Comparison of ENCODE assay signal across 11 cellular contexts in the genomic region with DNA sequence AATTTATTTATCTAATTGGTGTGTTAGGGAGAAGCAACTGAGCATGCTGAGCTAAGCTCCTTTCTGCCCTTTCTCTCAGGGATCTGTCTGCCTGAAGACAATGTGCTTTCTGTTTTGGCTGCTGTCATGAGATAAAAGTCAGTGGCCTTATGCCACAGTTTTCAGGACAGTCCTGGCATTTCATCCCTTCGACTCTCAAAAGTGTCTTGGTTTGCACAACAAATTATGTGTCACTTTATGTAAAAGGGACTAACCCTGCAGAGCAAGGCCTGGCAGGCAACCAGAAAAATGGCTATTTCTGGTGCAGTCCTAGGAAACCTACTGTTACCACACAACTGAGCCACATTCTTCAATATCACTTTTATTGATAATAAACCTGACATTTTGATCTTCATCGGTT.
A peak's percentile ranks its signal among the peaks of the same experiment; 100 is the strongest.
DNase-seq lines count a peak whose midpoint lies in the region; ATAC-seq, FAIRE-seq and TF ChIP-seq lines count a peak whose summit lies in the region.
"Had no signal": no experiment of that assay in that cellular context is flagged by ENCODE, and none has a peak within 500 bp of the region (broad histone marks: within the 10 kb centered on the region; RNA-seq: fewer than 3 reads in every experiment).

No MANE protein-coding gene starts in this region.

- no peaks in the 10 kb centered on the region for H3K9me3 ChIP-seq in pancreas

- POLR2A ChIA-PET in activated CD8-positive, alpha-beta T cell treated with anti-CD3 and anti-CD28 coated beads for 36 hours (lab: Charles Lee) = no interaction called here
- POLR2A ChIA-PET in naive thymus-derived CD8-positive, alpha-beta T cell (lab: Charles Lee) = no interaction called here

- peaks cover 2% of the 10 kb centered on the region for H3K27me3 Mint-ChIP-seq in activated CD8-positive, alpha-beta T cell treated with anti-CD3 and anti-CD28 coated beads for 36 hours
- H3K27me3 Mint-ChIP-seq in naive thymus-derived CD8-positive, alpha-beta T cell = peaks cover 0 to 4% (median under 1%) of the 10 kb centered on the region in 5 donors

- no peaks in the 10 kb centered on the region for H3K4me1 ChIP-seq in pancreas

- H3K4me3 ChIP-seq in pancreas = no peak overlapping the region

- intact Hi-C loops in pancreas (cut with DNase I) = loop anchor here in 2 of 3 donors (5.0 to 10.0 kb wide), 2 partner anchors 397 to 399 kb away; a partner anchor contains a TSS
- intact Hi-C loops in activated CD8-positive, alpha-beta T cell treated with anti-CD3 and anti-CD28 coated beads for 36 hours (cut with micrococcal nuclease) = no loop called here

- H3K4me1 Mint-ChIP-seq in activated CD8-positive, alpha-beta T cell treated with anti-CD3 and anti-CD28 coated beads for 36 hours (ENCODE audit: low read depth) = no peaks in the 10 kb centered on the region
- H3K4me1 Mint-ChIP-seq in naive thymus-derived CD8-positive, alpha-beta T cell = no peaks in the 10 kb centered on the region

- CTCF ChIA-PET in activated CD8-positive, alpha-beta T cell treated with anti-CD3 and anti-CD28 coated beads for 36 hours (lab: Charles Lee) = interaction anchor here (1.0 to 4.9 kb wide), 24 partner anchors 9 to 407 kb away, joined by 3 to 27 read pairs (median 5); a partner anchor contains a TSS

- 52 to 53% methylated on average over 2 of the region's 2 CpGs for WGBS in pancreas, 2 donors

- H3K36me3 Mint-ChIP-seq in activated CD8-positive, alpha-beta T cell treated with anti-CD3 and anti-CD28 coated beads for 36 hours (ENCODE audit: low read depth) = no peaks in the 10 kb centered on the region
- H3K36me3 Mint-ChIP-seq in naive thymus-derived CD8-positive, alpha-beta T cell = no peaks in the 10 kb centered on the region
- H3K36me3 Mint-ChIP-seq: activated naive CD8-positive, alpha-beta T cell treated with anti-CD3 and anti-CD28 coated beads, Interleukin-2, amount 10 ng/mL, durations not matched to agents 7 days and 5 days had no signal

- H3K27me3 ChIP-seq in pancreas = no peaks in the 10 kb centered on the region

- no peak overlapping the region for H3K27ac Mint-ChIP-seq in activated CD8-positive, alpha-beta T cell treated with anti-CD3 and anti-CD28 coated beads for 36 hours
- H3K27ac Mint-ChIP-seq in naive thymus-derived CD8-positive, alpha-beta T cell = no peak overlapping the region
- H3K27ac Mint-ChIP-seq: activated naive CD8-positive, alpha-beta T cell treated with anti-CD3 and anti-CD28 coated beads, Interleukin-2, amount 10 ng/mL, durations not matched to agents 7 days and 5 days had no signal

- DNase-seq in D721Med (ENCODE audit: insufficient read length, low spot score) (no peak), OCI-M1 (lab: John Stamatoyannopoulos, UW) (peak; percentile 85), epithelial cell of prostate (ENCODE audit: low read depth, low spot score) (no peak), pancreas (no peak), amniotic stem cell (lab: John Stamatoyannopoulos, UW) (no peak), cerebellar cortex (ENCODE audit: low spot score) (no peak)
- DNase-seq in activated CD8-positive, alpha-beta T cell treated with anti-CD3 and anti-CD28 coated beads for 36 hours = no peak
- no peak for DNase-seq in naive thymus-derived CD8-positive, alpha-beta T cell
- DNase-seq: activated naive CD8-positive, alpha-beta T cell treated with anti-CD3 and anti-CD28 coated beads, Interleukin-2, amount 10 ng/mL, durations not matched to agents 7 days and 5 days; stimulated activated CD4-positive, alpha-beta T cell treated with anti-CD3 and anti-CD28 coated beads, Interleukin-2, amount 100 ng/mL, for 24 hours; stimulated activated naive CD8-positive, alpha-beta T cell treated with anti-CD3 and anti-CD28 coated beads, Interleukin-15, Interleukin-2, amounts not matched to agents 100 U/mL and 50 U/mL, for 24 hours had no signal

- no peak overlapping the region for H3K4me3 Mint-ChIP-seq in activated CD8-positive, alpha-beta T cell treated with anti-CD3 and anti-CD28 coated beads for 36 hours
- H3K4me3 Mint-ChIP-seq in naive thymus-derived CD8-positive, alpha-beta T cell = no peak overlapping the region
- H3K4me3 Mint-ChIP-seq: activated naive CD8-positive, alpha-beta T cell treated with anti-CD3 and anti-CD28 coated beads, Interleukin-2, amount 10 ng/mL, durations not matched to agents 7 days and 5 days had no signal

- TF ChIP-seq CTCF in D721Med (IDR thresholded peaks at IDR 0.05; ENCODE audit: insufficient read depth, missing control alignments) = no peak
- TF ChIP-seq CTCF in pancreas (IDR thresholded peaks at IDR 0.05) = no peak
- no peak for TF ChIP-seq CTCF in activated CD8-positive, alpha-beta T cell treated with anti-CD3 and anti-CD28 coated beads for 36 hours (IDR thresholded peaks at IDR 0.05)

- H3K27ac ChIP-seq in epithelial cell of prostate (peak overlapping the region; percentile 76), pancreas (peak overlapping the region in 1 of 4 donors; percentile 27)

- no peaks in the 10 kb centered on the region for H3K9me3 Mint-ChIP-seq in activated CD8-positive, alpha-beta T cell treated with anti-CD3 and anti-CD28 coated beads for 36 hours
- H3K9me3 Mint-ChIP-seq in naive thymus-derived CD8-positive, alpha-beta T cell = no peaks in the 10 kb centered on the region
- H3K9me3 Mint-ChIP-seq: activated naive CD8-positive, alpha-beta T cell treated with anti-CD3 and anti-CD28 coated beads, Interleukin-2, amount 10 ng/mL, durations not matched to agents 7 days and 5 days had no signal

- H3K36me3 ChIP-seq in pancreas = no peaks in the 10 kb centered on the region

- peak; percentile 69 for FAIRE-seq in D721Med (lab: Jason Lieb, UNC)
- FAIRE-seq in pancreas (lab: Jason Lieb, UNC) = no peak

- ATAC-seq in pancreas = peak in 3 of 4 donors; percentile 8 to 34 (median 9)
- ATAC-seq in activated CD8-positive, alpha-beta T cell treated with anti-CD3 and anti-CD28 coated beads for 36 hours = no peak
- no peak for ATAC-seq in naive thymus-derived CD8-positive, alpha-beta T cell

Comparison
In these comparisons a context has a peak if more than half of its experiments do, and no peak if none do; other contexts are left out.
1. ATAC-seq: peak in pancreas (3 of 4); none in activated CD8-positive, alpha-beta T cell treated with anti-CD3 and anti-CD28 coated beads for 36 hours (single experiment) and naive thymus-derived CD8-positive, alpha-beta T cell (0 of 2).